Comparison of ENCODE assay signal across 12 cellular contexts in genomic region chr5:43244823-43245565, GRCh38. TPM values are rescaled to one million over a fixed set of nuclear protein-coding genes. Genes with fewer than 3 reads are reported as not detected.
DNase-seq lines count a peak whose midpoint lies in the region; ATAC-seq and TF ChIP-seq lines count a peak whose summit lies in the region.
"Had no signal": no experiment of that assay in that cellular context is flagged by ENCODE, and none has a peak within 500 bp of the region (broad histone marks: within the 10 kb centered on the region; RNA-seq: fewer than 3 reads in every experiment).

No MANE protein-coding gene starts in this region.

- no peaks in the 10 kb centered on the region for H3K36me3 ChIP-seq in psoas muscle (ENCODE audit: insufficient read depth in 1 of 2, low read depth in 1 of 2)

- peak; percentile 47 for ATAC-seq in GM19438 (IDR thresholded peaks at IDR 0.05; ENCODE audit: low read depth, unreplicated experiment)
- peak; percentile 88 for ATAC-seq in HG02884 (IDR thresholded peaks at IDR 0.05; ENCODE audit: unreplicated experiment)
- peak; percentile 90 for ATAC-seq in HG03565 (IDR thresholded peaks at IDR 0.05; ENCODE audit: unreplicated experiment)
- ATAC-seq in psoas muscle, result no peak

- TF ChIP-seq CTCF in GM13977 (IDR thresholded peaks at IDR 0.05; ENCODE audit: extremely low read depth, insufficient read depth, missing control alignments), result no peak
- TF ChIP-seq CTCF in psoas muscle (IDR thresholded peaks at IDR 0.05), result no peak

- H3K27me3 ChIP-seq in psoas muscle (ENCODE audit: insufficient read depth in 3 of 3, low read length in 2 of 3), result no peaks in the 10 kb centered on the region

- no peak overlapping the region for H3K27ac ChIP-seq in psoas muscle
- H3K27ac ChIP-seq: C4-2B, skin epidermis had no signal

- DNase-seq in GM13977 (ENCODE audit: low spot score) (peak; percentile 69), inferior parietal cortex (ENCODE audit: extremely low spot score) (no peak), D341Med (ENCODE audit: low spot score) (no peak), NCI-H2107 treated with DMSO at 0.1 percent for 48 hours (lab: John Stamatoyannopoulos, UW; ENCODE audit: unreplicated experiment) (no peak), psoas muscle (no peak)
- DNase-seq: activated CD4-positive, alpha-beta T cell treated with anti-CD3 and anti-CD28 coated beads, Interleukin-2, amount 50 U/mL, for 1 hour; stimulated activated CD8-positive, alpha-beta memory T cell treated with anti-CD3 and anti-CD28 coated beads, Interleukin-4, amount 100 ng/mL, for 48 hours had no signal

- H3K4me1 ChIP-seq in psoas muscle, result no peaks in the 10 kb centered on the region

- no peaks in the 10 kb centered on the region for H3K9me3 ChIP-seq in psoas muscle

- intact Hi-C loops in psoas muscle (cut with DNase I), result no loop called here

- no peak overlapping the region for H3K4me3 ChIP-seq in psoas muscle
- H3K4me3 ChIP-seq: skin epidermis had no signal

- 57 to 68% (median 58%) methylated on average over 11 of the region's 11 CpGs for WGBS in psoas muscle, 3 donors

- in situ Hi-C loops in GM13977 (cut with MboI; ENCODE audit: low pct_unique_long_range_greater_than_20kb, low sequenced_read_pairs, unreplicated experiment), result no loop called here

RNA-seq across cellular contexts. Expression of gene NIM1K, which starts 53.0 kb away (rescaled TPM):
- total RNA-seq in psoas muscle, result under 1 TPM in 3 of 4 donors, not detected in 1; 0.19 to 0.25 (median 0.24) TPM
- under 1 TPM; 0.10 to 0.20 (median 0.18) TPM for polyA plus RNA-seq in psoas muscle

Comparison
In these comparisons a context has a peak if more than half of its experiments do, and no peak if none do; other contexts are left out.
1. ATAC-seq: peak in GM19438 (single experiment), HG02884 (single experiment) and HG03565 (single experiment); none in psoas muscle (0 of 4).